In the genomic region with DNA sequence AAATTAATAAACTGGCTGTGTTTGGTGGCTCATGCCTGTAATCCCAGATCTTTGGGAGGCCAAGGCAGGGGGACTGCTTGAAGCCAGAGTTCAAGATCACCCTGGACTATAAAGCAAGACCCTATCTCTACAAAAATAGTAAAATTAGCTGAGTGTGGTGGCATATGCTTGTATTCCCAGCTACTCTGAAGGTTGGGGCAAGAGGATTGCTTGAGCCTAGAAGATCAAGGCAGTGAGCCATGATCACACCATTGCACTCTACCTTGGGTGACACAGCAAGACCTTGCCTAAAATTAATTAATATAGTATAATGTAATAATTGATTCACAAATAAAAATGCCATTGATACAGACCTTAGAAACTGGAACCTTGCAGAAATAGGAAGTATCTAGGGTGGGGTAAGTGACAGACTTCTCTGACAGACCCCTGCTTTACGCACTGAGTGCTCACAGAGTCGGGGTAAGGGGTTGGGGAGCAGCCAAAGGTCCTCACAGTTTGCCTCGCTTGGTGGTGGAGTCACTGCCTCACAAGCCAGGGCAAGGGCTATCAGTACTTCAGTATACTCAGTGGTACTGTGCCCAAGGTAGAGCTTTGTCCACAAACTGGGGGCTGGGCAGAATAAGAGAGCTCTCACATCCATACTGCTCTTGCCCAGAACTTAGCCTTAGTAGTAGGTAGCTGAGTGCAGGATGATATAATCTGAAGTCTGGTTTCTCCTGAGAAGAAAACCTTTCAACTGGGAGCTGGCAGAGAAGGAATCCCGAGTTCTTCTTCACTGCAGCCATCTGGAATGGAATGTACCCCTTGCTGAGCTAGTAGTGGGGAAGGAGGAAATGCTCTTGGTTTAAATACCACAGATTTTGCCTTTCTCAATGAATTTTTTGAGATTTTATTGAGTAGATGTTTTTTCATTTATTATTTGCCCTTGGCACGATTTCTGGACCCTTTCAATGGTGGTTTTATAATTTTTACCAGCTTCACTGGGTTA, we compare ENCODE assay signal across 17 cellular contexts.
DNase-seq lines count a peak whose midpoint lies in the region; ATAC-seq, FAIRE-seq and TF ChIP-seq lines count a peak whose summit lies in the region.
"Had no signal": no experiment of that assay in that cellular context is flagged by ENCODE, and none has a peak within 500 bp of the region (broad histone marks: within the 10 kb centered on the region; RNA-seq: fewer than 3 reads in every experiment).

No MANE protein-coding gene starts in this region.

- H3K4me2 ChIP-seq in HepG2 (ENCODE audit: low read depth, low read length), result no peak overlapping the region
- H3K4me2 ChIP-seq: KMS-11 had no signal

- H3K9me3 ChIP-seq in cardiac muscle cell (ENCODE audit: low read depth) (no peaks in the 10 kb centered on the region), HepG2 (ENCODE audit: low read length) (no peaks in the 10 kb centered on the region)
- H3K9me3 ChIP-seq: suprapubic skin had no signal

- TF ChIP-seq EP300 in HepG2 (IDR thresholded peaks at IDR 0.05; ENCODE audit: low read depth in 2 of 2, low read length in 2 of 2) (no peak), HepG2 (CRISPR knock-in tag; IDR thresholded peaks at IDR 0.05; ENCODE audit: borderline replicate concordance) (no peak)

- intact Hi-C loops in Right ventricle myocardium superior (cut with DNase I), result no loop called here
- intact Hi-C loops in HepG2 (cut with micrococcal nuclease; ENCODE audit: unreplicated experiment), result no loop called here

- H3K9ac ChIP-seq in HepG2 (ENCODE audit: insufficient read depth, low read depth, low read length), result no peak overlapping the region
- H3K9ac ChIP-seq: KMS-11 had no signal

- no peak for FAIRE-seq in HepG2 (lab: Jason Lieb, UNC)
- FAIRE-seq: endothelial cell of umbilical vein had no signal

- H2AFZ ChIP-seq in HepG2 (ENCODE audit: low read length), result no peak overlapping the region

- ATAC-seq in Right ventricle myocardium superior (ENCODE audit: poor library complexity), result no peak
- ATAC-seq in GM18519 (IDR thresholded peaks at IDR 0.05; ENCODE audit: low FRiP score, unreplicated experiment), result no peak
- no peak for ATAC-seq in HepG2
- ATAC-seq: heart right ventricle had no signal

- no TSS peak for BruUV-seq in HepG2 (replicated peaks; lab: Mats Ljungman, UMichigan)

- no peaks in the 10 kb centered on the region for H3K4me1 ChIP-seq in cardiac muscle cell (ENCODE audit: low read depth)
- H3K4me1 ChIP-seq in HepG2 (ENCODE audit: insufficient read depth, low read length), result no peaks in the 10 kb centered on the region
- H3K4me1 ChIP-seq: suprapubic skin had no signal

- H3K4me3 ChIP-seq in cardiac muscle cell, result no peak overlapping the region
- H3K4me3 ChIP-seq in brain microvascular endothelial cell (ENCODE audit: low read depth, low read length), result no peak overlapping the region
- H3K4me3 ChIP-seq in HepG2 (replicated peaks in 1 of 3; ENCODE audit: insufficient read depth in 1 of 3, low read depth in 2 of 3, low read length in 3 of 3), result no peak overlapping the region
- H3K4me3 ChIP-seq: heart right ventricle, suprapubic skin had no signal

- DNase-seq in cardiac muscle cell (ENCODE audit: low read depth in 1 of 2, low spot score in 1 of 2) (peak in 1 of 2 donors; percentile 72), Right ventricle myocardium superior (no peak), brain microvascular endothelial cell (peak; percentile 40), iPS-NIHi11 (ENCODE audit: low spot score) (peak; percentile 52), RKO (ENCODE audit: low spot score) (no peak), NCI-H526 treated with DMSO at 0.1 percent for 48 hours (lab: John Stamatoyannopoulos, UW) (no peak), HepG2 (ENCODE audit: low spot score) (no peak)
- DNase-seq: activated CD4-positive, alpha-beta T cell treated with anti-CD3 and anti-CD28 coated beads, Interleukin-2, amount 50 U/mL, for 4 hours; heart right ventricle; NCI-H187; NCI-H69; occipital lobe; RPMI8226 had no signal

- H3K27me3 ChIP-seq in cardiac muscle cell, result no peaks in the 10 kb centered on the region
- H3K27me3 ChIP-seq in brain microvascular endothelial cell (replicated peaks), result no peaks in the 10 kb centered on the region
- H3K27me3 ChIP-seq in HepG2 (ENCODE audit: control insufficient read depth in 1 of 2, insufficient read depth in 2 of 2, low read length in 2 of 2), result no peaks in the 10 kb centered on the region
- H3K27me3 ChIP-seq: heart right ventricle, suprapubic skin had no signal

- WGBS in HepG2 (ENCODE audit: low lambda C conversion rate), result 95% methylated on average over 4 of the region's 5 CpGs

- POLR2A ChIA-PET in HepG2 (lab: Yijun Ruan, JAX), result no interaction called here

- no peaks in the 10 kb centered on the region for H3K79me2 ChIP-seq in HepG2 (ENCODE audit: insufficient read depth, low read length)

- TF ChIP-seq CTCF in cardiac muscle cell (IDR thresholded peaks at IDR 0.05; ENCODE audit: low read depth, low read length) (no peak), brain microvascular endothelial cell (IDR thresholded peaks at IDR 0.05; ENCODE audit: low read depth, low read length, missing control alignments) (no peak), HepG2 (CRISPR knock-in tag; IDR thresholded peaks at IDR 0.05) (no peak)

- H4K20me1 ChIP-seq in HepG2 (ENCODE audit: insufficient read depth, low read length), result no peaks in the 10 kb centered on the region

- TF ChIP-seq RAD21 in HepG2 (CRISPR knock-in tag; IDR thresholded peaks at IDR 0.05), result no peak

- TF ChIP-seq POLR2A in HepG2 (IDR thresholded peaks at IDR 0.05; ENCODE audit: insufficient read depth in 1 of 2, low read depth in 2 of 2, low read length in 2 of 2), result no peak

- H3K27ac ChIP-seq in cardiac muscle cell (peak overlapping the region; percentile 48), brain microvascular endothelial cell (no peak overlapping the region), HepG2 (ENCODE audit: extremely low read length, insufficient read depth, low read length) (no peak overlapping the region)
- H3K27ac ChIP-seq: heart right ventricle, KMS-11, suprapubic skin had no signal

- in situ Hi-C loops in brain microvascular endothelial cell (cut with HindIII; ENCODE audit: low pct_ligation_motif_present, low sequenced_read_pairs) (no loop called here), HepG2 (cut with HindIII; ENCODE audit: extremely low pct_ligation_motif_present, low pct_unique_long_range_greater_than_20kb) (no loop called here)

- H3K36me3 ChIP-seq in cardiac muscle cell (peaks cover 2% of the 10 kb centered on the region), brain microvascular endothelial cell (replicated peaks) (no peaks in the 10 kb centered on the region), HepG2 (replicated peaks in 1 of 2; ENCODE audit: control insufficient read depth in 1 of 2, insufficient read depth in 2 of 2, low read length in 2 of 2) (peaks cover 3 to 13% of the 10 kb centered on the region in 2 experiments; a peak in 3 of 5 replicates)

- CTCF ChIA-PET in HepG2 (lab: Yijun Ruan, JAX; ENCODE audit: low intra/inter-chr PET ratio, low total read pairs), result no interaction called here

TF ChIP-seq in HepG2, 621 proteins besides CTCF, POLR2A, EP300 and RAD21:
- no peak for TF ChIP-seq RBFOX2 (IDR thresholded peaks at IDR 0.05; ENCODE audit: low read depth, low read length)
- TF ChIP-seq, protein P1, sequence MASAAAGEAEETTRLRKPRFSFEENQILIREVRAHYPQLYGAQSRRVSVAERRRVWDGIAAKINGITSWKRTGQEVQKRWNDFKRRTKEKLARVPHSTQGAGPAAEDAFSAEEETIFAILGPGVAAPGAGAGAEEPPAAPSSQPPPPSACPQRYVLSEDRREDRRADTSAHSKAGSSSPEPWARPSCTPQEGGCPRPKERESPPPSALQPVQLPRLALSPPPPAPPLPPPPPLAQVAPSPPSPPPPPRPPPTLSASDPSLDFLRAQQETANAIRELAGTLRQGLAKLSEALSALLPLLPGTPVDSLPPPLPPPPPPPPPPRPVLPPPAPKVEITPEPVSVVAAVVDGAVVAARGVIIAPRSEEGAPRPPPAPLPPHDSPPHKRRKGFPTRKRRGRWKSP (CRISPR knock-in tag; IDR thresholded peaks at IDR 0.05), result no peak
- no peak for TF ChIP-seq HNRNPK (IDR thresholded peaks at IDR 0.05; ENCODE audit: low read depth, low read length, poor library complexity, severe bottlenecking)
- TF ChIP-seq ZUFSP (CRISPR knock-in tag; IDR thresholded peaks at IDR 0.05; ENCODE audit: borderline replicate concordance), result no peak
TF ChIP-seq in HepG2: peak in this region for 0.

Comparison
In these comparisons a context has a peak if more than half of its experiments do, and no peak if none do; other contexts are left out.
1. DNase-seq: peak in brain microvascular endothelial cell (single experiment) and iPS-NIHi11 (single experiment); none in Right ventricle myocardium superior (single experiment), RKO (single experiment), NCI-H526 treated with DMSO at 0.1 percent for 48 hours (single experiment) and HepG2 (single experiment).